In the genomic region with DNA sequence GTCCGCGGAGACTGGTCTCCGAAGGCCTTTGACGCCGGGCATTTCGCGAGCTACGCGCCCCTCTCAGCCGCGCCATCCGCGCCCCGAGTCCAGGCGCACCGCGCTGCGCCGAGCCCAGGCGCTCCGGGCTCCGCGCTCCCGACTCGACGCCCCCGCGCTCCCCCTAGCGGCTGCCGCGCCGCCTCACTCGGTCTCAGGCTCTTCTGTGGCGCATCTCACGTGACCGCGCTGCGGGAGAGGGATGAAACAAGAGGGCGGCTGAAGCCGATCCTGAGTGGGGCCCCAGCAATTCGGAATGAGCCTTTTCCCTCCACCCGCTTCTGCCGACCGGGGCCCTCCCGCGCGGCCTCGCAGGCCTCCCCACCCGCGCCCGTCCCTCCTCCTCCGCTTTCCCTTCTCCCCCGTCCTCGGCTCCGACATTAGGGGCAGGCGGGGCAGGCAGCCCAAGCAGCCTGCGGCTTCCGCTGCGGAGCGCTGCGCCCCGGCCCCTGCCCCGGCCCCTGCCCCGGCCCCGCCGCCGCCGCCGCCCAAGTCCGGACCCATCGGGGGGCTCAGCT, we compare ENCODE assay signal across 8 cellular contexts. TPM values are rescaled to one million over a fixed set of nuclear protein-coding genes. Genes with fewer than 3 reads are reported as not detected.
DNase-seq lines count a peak whose midpoint lies in the region; ATAC-seq and TF ChIP-seq lines count a peak whose summit lies in the region.

No MANE protein-coding gene starts in this region.

- TF ChIP-seq CTCF in foreskin keratinocyte (conservative IDR thresholded peaks at IDR 0.05), result peak; percentile 90

- no CpG with 5 or more reads among the region's 71 CpGs for WGBS in neuronal stem cell (ENCODE audit: extremely low coverage in 2 of 2, insufficient read length in 2 of 2, insufficient replicate concordance in 1 of 2), 2 donors

- H3K27ac ChIP-seq in KOPT-K1 (ENCODE audit: low read depth, low read length, poor library complexity, severe bottlenecking) (peak overlapping the region; percentile 89), foreskin keratinocyte (peak overlapping the region; percentile 42), neuronal stem cell (replicated peaks; ENCODE audit: low read length) (peak overlapping the region; percentile 69), substantia nigra (ENCODE audit: low read depth, low read length, poor library complexity, severe bottlenecking) (peak overlapping the region; percentile 77)

- H4K91ac ChIP-seq in neuronal stem cell (ENCODE audit: low read depth, low read length, poor library complexity), result no peak overlapping the region

- no peak overlapping the region for H2BK15ac ChIP-seq in neuronal stem cell (ENCODE audit: low read length)

- H2AK5ac ChIP-seq in neuronal stem cell (ENCODE audit: low read depth, low read length), result no peak overlapping the region

- no peak overlapping the region for H2BK12ac ChIP-seq in neuronal stem cell (ENCODE audit: low read length)

- H3K14ac ChIP-seq in neuronal stem cell (ENCODE audit: low read length), result peak overlapping the region; percentile 98

- H3K4me2 ChIP-seq in neuronal stem cell (ENCODE audit: insufficient read depth, low read length, poor library complexity, severe bottlenecking), result peak overlapping the region; percentile 69

- H3K4ac ChIP-seq in neuronal stem cell (ENCODE audit: low read length), result no peak overlapping the region

- peaks cover 6% of the 10 kb centered on the region for H3K4me1 ChIP-seq in foreskin keratinocyte
- H3K4me1 ChIP-seq in neuronal stem cell (ENCODE audit: control insufficient read depth in 2 of 2, insufficient read depth in 1 of 2, low read depth in 1 of 2, low read length in 2 of 2), result peaks cover 4 to 10% of the 10 kb centered on the region in 2 donors

- H2AFZ ChIP-seq in neuronal stem cell (ENCODE audit: low read length), result peak overlapping the region; percentile 99

- no peak overlapping the region for H4K8ac ChIP-seq in neuronal stem cell (ENCODE audit: low read depth, low read length)

- H3K79me1 ChIP-seq in neuronal stem cell (ENCODE audit: low read depth, low read length), result peaks cover 2% of the 10 kb centered on the region

- H3K18ac ChIP-seq in neuronal stem cell (ENCODE audit: low read length), result peak overlapping the region; percentile 100

- H3K36me3 ChIP-seq in KOPT-K1 (ENCODE audit: insufficient read depth, low read length), result peaks cover 19% of the 10 kb centered on the region
- H3K36me3 ChIP-seq in neuronal stem cell (replicated peaks in 1 of 2; ENCODE audit: control insufficient read depth in 2 of 2, insufficient read depth in 2 of 2, low read length in 2 of 2), result peaks cover 2 to 18% of the 10 kb centered on the region in 2 donors

- peak overlapping the region; percentile 98 for H3K9ac ChIP-seq in neuronal stem cell (ENCODE audit: low read depth, low read length, poor library complexity)

- no peak overlapping the region for H2BK120ac ChIP-seq in neuronal stem cell (ENCODE audit: low read depth, low read length)

- DNase-seq in ELF-1 (ENCODE audit: low read depth, low spot score) (peak; percentile 93), RPMI8226 (peak; percentile 94), foreskin keratinocyte (peak; percentile 34 to 68), neuronal stem cell (ENCODE audit: low spot score) (peak; percentile 91), substantia nigra (lab: John Stamatoyannopoulos, UW) (peak; percentile 52 to 97 (median 88))
- DNase-seq in activated effector memory CD4-positive, alpha-beta T cell treated with anti-CD3 and anti-CD28 coated beads, Interleukin-2, amount 50 U/mL, for 16 hours, result peak; percentile 97

- H3K9me3 ChIP-seq in KOPT-K1 (ENCODE audit: insufficient read depth, low read length, poor library complexity, severe bottlenecking) (no peaks in the 10 kb centered on the region), neuronal stem cell (replicated peaks in 1 of 2; ENCODE audit: control insufficient read depth in 2 of 2, insufficient read depth in 1 of 2, low read depth in 1 of 2, low read length in 2 of 2) (no peaks in the 10 kb centered on the region)

- H3K4me3 ChIP-seq in neuronal stem cell (ENCODE audit: low read length in 2 of 2), result peak overlapping the region; percentile 62 to 94

- H3K27me3 ChIP-seq in foreskin keratinocyte (peaks cover 5% of the 10 kb centered on the region), neuronal stem cell (ENCODE audit: control insufficient read depth in 3 of 3, insufficient read depth in 3 of 3, low read depth in 1 of 3, low read length in 3 of 3) (peaks cover 0 to 43% (median 31%) of the 10 kb centered on the region in 3 experiments)

- peak overlapping the region; percentile 96 for H3K23ac ChIP-seq in neuronal stem cell (ENCODE audit: low read depth, low read length, poor library complexity)

- peak overlapping the region; percentile 66 for H2BK5ac ChIP-seq in neuronal stem cell (ENCODE audit: low read length)

- ATAC-seq in GM21825 (IDR thresholded peaks at IDR 0.05; ENCODE audit: unreplicated experiment) (peak; percentile 86), foreskin keratinocyte (peak; percentile 89)

RNA-seq across cellular contexts. Expression of a gene that starts 42.5 kb away (rescaled TPM):
- total RNA-seq in foreskin keratinocyte, result 106 and 110 TPM in 2 replicates
- 102 and 114 TPM in 2 replicates for polyA plus RNA-seq in foreskin keratinocyte
- polyA plus RNA-seq in neuronal stem cell (2013, experiment 1 of 2), result 166 TPM
- polyA plus RNA-seq in neuronal stem cell (2013, experiment 2 of 2), result 168 TPM

Comparison
In these comparisons a context has a peak if more than half of its experiments do, and no peak if none do; other contexts are left out.
1. Peak in every context shown above with its lines: DNase-seq, ATAC-seq, H3K4me3 ChIP-seq and H3K27ac ChIP-seq.